8 cellular contexts compared by ENCODE assay signal in the genomic region with DNA sequence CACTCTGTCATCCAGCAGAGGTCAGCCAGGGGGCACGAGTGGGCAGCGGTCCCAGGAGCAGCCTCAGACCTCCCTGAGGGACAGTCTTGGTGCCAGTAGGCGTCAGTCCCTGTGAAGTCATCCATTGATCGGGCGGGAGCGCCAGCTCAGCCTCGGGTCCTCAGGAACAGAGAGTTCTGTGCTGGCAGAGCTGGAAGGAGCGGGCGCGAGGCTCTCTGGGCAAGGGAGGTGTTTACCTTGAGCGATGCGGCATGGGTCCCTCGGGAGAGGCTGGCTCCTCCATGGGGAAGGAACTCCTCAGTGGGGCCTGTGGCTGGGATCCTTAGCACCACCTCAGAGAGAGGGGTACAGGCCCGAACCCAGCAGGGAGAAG.
A peak's percentile ranks its signal among the peaks of the same experiment; 100 is the strongest.
DNase-seq lines count a peak whose midpoint lies in the region; ATAC-seq and TF ChIP-seq lines count a peak whose summit lies in the region.

No MANE protein-coding gene starts in this region.

- intact Hi-C loops in CD14-positive monocyte (cut with micrococcal nuclease), result loop anchor here (5.0 to 10.0 kb wide), 6 partner anchors 49 to 271 kb away; a partner anchor contains a TSS

- H3K9me3 Mint-ChIP-seq in CD14-positive monocyte (peaks cover 0 to 2% (median 0%) of the 10 kb centered on the region in 7 donors), glutamatergic neuron (ENCODE audit: unreplicated experiment) (peaks cover 33% of the 10 kb centered on the region), progenitor cell of endocrine pancreas (ENCODE audit: low read depth) (no peaks in the 10 kb centered on the region)

- H3K4me3 Mint-ChIP-seq in CD14-positive monocyte (no peak overlapping the region), glutamatergic neuron (ENCODE audit: unreplicated experiment) (peak overlapping the region; percentile 98), progenitor cell of endocrine pancreas (ENCODE audit: low read depth) (no peak overlapping the region)

- H3K36me3 Mint-ChIP-seq in CD14-positive monocyte (peaks cover 47% of the 10 kb centered on the region in 2 donors), glutamatergic neuron (ENCODE audit: unreplicated experiment) (peaks cover 10% of the 10 kb centered on the region), progenitor cell of endocrine pancreas (ENCODE audit: insufficient read depth) (no peaks in the 10 kb centered on the region)

- TF ChIP-seq CTCF in CD14-positive monocyte (IDR thresholded peaks at IDR 0.05), result no peak
- TF ChIP-seq CTCF in glutamatergic neuron (IDR thresholded peaks at IDR 0.05; ENCODE audit: partially characterized antibody, unreplicated experiment), result no peak
- no peak for TF ChIP-seq CTCF in progenitor cell of endocrine pancreas (IDR thresholded peaks at IDR 0.05; ENCODE audit: unreplicated experiment)

- H3K27ac Mint-ChIP-seq in CD14-positive monocyte (peak overlapping the region; percentile 75 to 96 (median 83)), glutamatergic neuron (ENCODE audit: unreplicated experiment) (peak overlapping the region; percentile 49), progenitor cell of endocrine pancreas (peak overlapping the region; percentile 59)

- DNase-seq in CD14-positive monocyte (ENCODE audit: low spot score) (no peak), NCI-H2171 (lab: John Stamatoyannopoulos, UW) (peak; percentile 20), glutamatergic neuron (no peak), progenitor cell of endocrine pancreas (ENCODE audit: low spot score, unreplicated experiment) (no peak), activated gamma-delta T cell (lab: John Stamatoyannopoulos, UW) (no peak)

- H3K4me1 Mint-ChIP-seq in CD14-positive monocyte (peaks cover 84% of the 10 kb centered on the region), glutamatergic neuron (ENCODE audit: low read depth, unreplicated experiment) (peaks cover 47% of the 10 kb centered on the region), progenitor cell of endocrine pancreas (ENCODE audit: low read depth) (peaks cover 8% of the 10 kb centered on the region)

- peaks cover 0 to 2% (median 0%) of the 10 kb centered on the region in 3 donors for H3K27me3 Mint-ChIP-seq in CD14-positive monocyte (ENCODE audit: low read depth in 3 of 3)
- H3K27me3 Mint-ChIP-seq in glutamatergic neuron (ENCODE audit: unreplicated experiment), result peaks cover 43% of the 10 kb centered on the region
- H3K27me3 Mint-ChIP-seq in progenitor cell of endocrine pancreas, result no peaks in the 10 kb centered on the region

- ATAC-seq in GM18870 (IDR thresholded peaks at IDR 0.05; ENCODE audit: unreplicated experiment) (no peak), HG03432 (IDR thresholded peaks at IDR 0.05; ENCODE audit: unreplicated experiment) (no peak), HG03045 (IDR thresholded peaks at IDR 0.05; ENCODE audit: unreplicated experiment) (no peak)
